In genomic region chr2:113284481-113284880, GRCh38 we compare ENCODE assay signal across 14 cellular contexts. TPM values are rescaled to one million over a fixed set of nuclear protein-coding genes. Genes with fewer than 3 reads are reported as not detected.
DNase-seq lines count a peak whose midpoint lies in the region; ATAC-seq and TF ChIP-seq lines count a peak whose summit lies in the region.
"Had no signal": no experiment of that assay in that cellular context is flagged by ENCODE, and none has a peak within 500 bp of the region (broad histone marks: within the 10 kb centered on the region; RNA-seq: fewer than 3 reads in every experiment).

No MANE protein-coding gene starts in this region.

- peaks cover 19 to 55% (median 33%) of the 10 kb centered on the region in 4 donors for H3K4me1 ChIP-seq in stomach

- TF ChIP-seq POLR2A in stomach (IDR thresholded peaks at IDR 0.05), result no peak

- peak overlapping the region; percentile 84 to 93 (median 89) for H3K27ac ChIP-seq in stomach
- H3K27ac ChIP-seq in caudate nucleus (ENCODE audit: low read depth, low read length), result no peak overlapping the region

- WGBS in stomach, 5 donors, result 69 to 91% (median 82%) methylated on average over 1 of the region's 1 CpG

- H3K36me3 ChIP-seq in stomach, result no peaks in the 10 kb centered on the region

- DNase-seq in HCEC 1CT (peak; percentile 49), astrocyte of the spinal cord (ENCODE audit: low read depth, low spot score) (peak; percentile 61), iris pigment epithelial cell (ENCODE audit: low read depth) (peak; percentile 47), stomach (no peak), NCI-H1092 treated with DMSO at 0.1 percent for 48 hours (lab: John Stamatoyannopoulos, UW) (no peak), COLO668 (lab: John Stamatoyannopoulos, UW; ENCODE audit: unreplicated experiment) (no peak), caudate nucleus (lab: John Stamatoyannopoulos, UW) (no peak)
- DNase-seq: activated CD8-positive, alpha-beta T cell treated with anti-CD3 and anti-CD28 coated beads for 36 hours; activated naive CD4-positive, alpha-beta T cell treated with anti-CD3 and anti-CD28 coated beads, Interleukin-2, amount 10 ng/mL, durations not matched to agents 7 days and 5 days; effector CD4-positive, alpha-beta T cell; naive B cell; NCI-H2107 had no signal

- intact Hi-C loops in stomach (cut with DNase I; ENCODE audit: low total_unique reads), result no loop called here

- H3K27me3 ChIP-seq in stomach, result peaks cover 0 to 4% (median 0%) of the 10 kb centered on the region in 3 donors

- no peak for ATAC-seq in GM18517 (IDR thresholded peaks at IDR 0.05; ENCODE audit: unreplicated experiment)
- ATAC-seq: activated CD8-positive, alpha-beta T cell treated with anti-CD3 and anti-CD28 coated beads for 36 hours had no signal

- H3K9me3 ChIP-seq in stomach, result no peaks in the 10 kb centered on the region

- in situ Hi-C loops in astrocyte of the spinal cord (cut with HindIII; ENCODE audit: low sequenced_read_pairs), result no loop called here

- TF ChIP-seq EP300 in stomach (IDR thresholded peaks at IDR 0.05), result no peak

- no peak overlapping the region for H3K4me3 ChIP-seq in astrocyte of the spinal cord (ENCODE audit: low read depth, low read length)
- no peak overlapping the region for H3K4me3 ChIP-seq in stomach
- H3K4me3 ChIP-seq: skin epidermis had no signal

- TF ChIP-seq CTCF in astrocyte of the spinal cord (IDR thresholded peaks at IDR 0.05; ENCODE audit: low read depth, low read length) (no peak), stomach (IDR thresholded peaks at IDR 0.05) (no peak)

RNA-seq across cellular contexts. Expression of gene PAX8, which starts 5.8 kb away (rescaled TPM):
- 1 to 10 TPM in 2 of 5 donors, not detected in 3; 4.0 to 6.5 TPM for total RNA-seq in stomach
- 1 to 10 TPM in 1 of 3 donors, under 1 TPM in 2; 0.28 to 1.1 (median 0.50) TPM for polyA plus RNA-seq in stomach

Comparison
In these comparisons a context has a peak if more than half of its experiments do, and no peak if none do; other contexts are left out.
1. DNase-seq: peak in HCEC 1CT (single experiment), astrocyte of the spinal cord (single experiment) and iris pigment epithelial cell (single experiment); none in stomach (single experiment), NCI-H1092 treated with DMSO at 0.1 percent for 48 hours (single experiment), COLO668 (single experiment) and caudate nucleus (0 of 61).